8 cellular contexts compared by ENCODE assay signal in genomic region chr11:128890543-128891409, GRCh38. TPM values are rescaled to one million over a fixed set of nuclear protein-coding genes. Genes with fewer than 3 reads are reported as not detected.
DNase-seq lines count a peak whose midpoint lies in the region; ATAC-seq, FAIRE-seq and TF ChIP-seq lines count a peak whose summit lies in the region.

KCNJ5 (plus strand) TSS chr11:128891356; CDS start chr11:128911274, 19,918 bp downstream.

- peaks cover 7 to 15% of the 10 kb centered on the region in 2 donors for H3K4me1 ChIP-seq in left lung
- peaks cover 29% of the 10 kb centered on the region for H3K4me1 ChIP-seq in testis

- peak; percentile 36 for DNase-seq in COR-L47 (lab: John Stamatoyannopoulos, UW)
- peak; percentile 68 for DNase-seq in NCI-H2171 treated with DMSO at 0.1 percent for 48 hours (lab: John Stamatoyannopoulos, UW)
- no peak for DNase-seq in bronchial epithelial cell (ENCODE audit: low read depth)
- DNase-seq in left lung = peak; percentile 40 to 84
- peak; percentile 27 for DNase-seq in testis
- DNase-seq in NCI-H226 = no peak

- intact Hi-C loops in left lung (cut with DNase I) = no loop called here
- intact Hi-C loops in testis (cut with DNase I; ENCODE audit: low total_unique reads) = no loop called here

- WGBS in testis, 2 donors = 1% methylated on average over 32 to 72 of the region's 86 CpGs

- H3K4me3 ChIP-seq in bronchial epithelial cell (ENCODE audit: low read depth, low read length) = peak within 1 kb of the TSS; percentile 57
- peak within 1 kb of the TSS; percentile 34 to 39 for H3K4me3 ChIP-seq in left lung
- H3K4me3 ChIP-seq in testis = peak within 1 kb of the TSS; percentile 37 to 62

- H3K9me3 ChIP-seq in left lung (no peaks in the 10 kb centered on the region), testis (no peaks in the 10 kb centered on the region)

- ATAC-seq in left lung (peak; percentile 53), GM18519 (IDR thresholded peaks at IDR 0.05; ENCODE audit: low FRiP score, unreplicated experiment) (no peak), GM21447 (IDR thresholded peaks at IDR 0.05; ENCODE audit: unreplicated experiment) (no peak)

- H3K27me3 ChIP-seq in bronchial epithelial cell (ENCODE audit: control insufficient read depth, insufficient read depth, low read length) (no peaks in the 10 kb centered on the region), left lung (peaks cover 8 to 45% of the 10 kb centered on the region in 2 donors), testis (no peaks in the 10 kb centered on the region)

- no peak for TF ChIP-seq CTCF in bronchial epithelial cell (IDR thresholded peaks at IDR 0.05; ENCODE audit: insufficient read depth, low read length, severe bottlenecking)
- no peak for TF ChIP-seq CTCF in left lung (IDR thresholded peaks at IDR 0.05)
- no peak for TF ChIP-seq CTCF in testis (IDR thresholded peaks at IDR 0.05)

- H3K36me3 ChIP-seq in bronchial epithelial cell (ENCODE audit: control insufficient read depth, insufficient read depth, low read length) = no peaks in the 10 kb centered on the region
- no peaks in the 10 kb centered on the region for H3K36me3 ChIP-seq in left lung
- no peaks in the 10 kb centered on the region for H3K36me3 ChIP-seq in testis (ENCODE audit: low read depth, missing control alignments)

- no peak for TF ChIP-seq POLR2A in testis (IDR thresholded peaks at IDR 0.05)

- H3K27ac ChIP-seq in left lung = peak within 1 kb of the TSS in 1 of 2 donors; percentile 26
- no peak within 1 kb of the TSS for H3K27ac ChIP-seq in testis

- no peak for FAIRE-seq in bronchial epithelial cell (lab: Jason Lieb, UNC)

RNA-seq across cellular contexts. Expression of gene KCNJ5, which starts in this region (rescaled TPM):
- total RNA-seq in bronchial epithelial cell (13.2 and 15.5 TPM in 2 replicates), left lung (1 to 10 TPM; 3.8 to 5.0 TPM), testis (1 to 10 TPM in 1 of 2 donors, under 1 TPM in 1; 0.55 to 1.5 TPM)
- 2.1 TPM for polyA plus RNA-seq in testis (ENCODE audit: insufficient read depth, low read depth, low replicate concordance)

Comparison
In these comparisons a context has a peak if more than half of its experiments do, and no peak if none do; other contexts are left out.
1. DNase-seq: peak in COR-L47 (single experiment), NCI-H2171 treated with DMSO at 0.1 percent for 48 hours (single experiment), left lung (2 of 2) and testis (single experiment); none in bronchial epithelial cell (single experiment) and NCI-H226 (single experiment).
2. Peak in every context shown above with its lines, with median percentiles within 50 percentile points of each other: H3K4me3 ChIP-seq.